ENCODE assay signal across 25 cellular contexts in the genomic region with DNA sequence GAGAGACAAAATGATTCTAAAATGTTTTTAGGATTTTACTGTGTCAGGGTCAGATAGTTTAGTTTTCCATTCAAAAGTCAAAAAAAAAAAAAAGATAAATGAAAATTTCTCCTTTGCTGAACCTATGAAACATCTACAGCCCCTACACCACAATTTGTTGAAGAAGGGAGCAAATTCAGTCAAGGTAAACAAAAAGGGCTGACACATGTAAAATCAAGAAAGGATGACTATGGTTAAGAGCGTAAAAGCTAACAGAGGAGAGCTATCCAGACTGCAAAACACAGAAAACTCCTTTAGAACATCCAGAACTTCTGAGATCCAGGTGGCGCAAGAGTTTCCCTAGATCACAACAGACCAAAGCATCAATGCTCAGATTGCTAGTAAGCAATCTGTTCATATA.
"Had no signal": no experiment of that assay in that cellular context is flagged by ENCODE, and none has a peak within 500 bp of the region (broad histone marks: within the 10 kb centered on the region; RNA-seq: fewer than 3 reads in every experiment).

No MANE protein-coding gene starts in this region.

- H3K9ac ChIP-seq: SK-N-SH had no signal

- H3K27me3 Mint-ChIP-seq: activated CD8-positive, alpha-beta T cell treated with anti-CD3 and anti-CD28 coated beads for 36 hours; activated naive CD4-positive, alpha-beta T cell treated with anti-CD3 and anti-CD28 coated beads, Interleukin-2, amount 10 ng/mL, durations not matched to agents 7 days and 5 days; activated naive CD8-positive, alpha-beta T cell treated with anti-CD3 and anti-CD28 coated beads, Interleukin-2, amount 10 ng/mL, durations not matched to agents 7 days and 5 days had no signal

- H3K4me3 Mint-ChIP-seq: activated CD8-positive, alpha-beta T cell treated with anti-CD3 and anti-CD28 coated beads for 36 hours; activated naive CD4-positive, alpha-beta T cell treated with anti-CD3 and anti-CD28 coated beads, Interleukin-2, amount 10 ng/mL, durations not matched to agents 7 days and 5 days; activated naive CD8-positive, alpha-beta T cell treated with anti-CD3 and anti-CD28 coated beads, Interleukin-2, amount 10 ng/mL, durations not matched to agents 7 days and 5 days; activated T-helper 1 cell treated with anti-CD3 and anti-CD28 coated beads, Interleukin-12 subunit alpha, Interleukin-12 subunit beta, Interleukin-2, Interleukin-4 antibody, amounts not matched to agents 30 ng/mL and 10 ng/mL and 1 ng/mL, durations not matched to agents 14 hours and 24 hours and 36 hours had no signal

- H3K27ac ChIP-seq: adrenal gland had no signal

- H3K4me1 Mint-ChIP-seq: activated naive CD4-positive, alpha-beta T cell treated with anti-CD3 and anti-CD28 coated beads, Interleukin-2, amount 10 ng/mL, durations not matched to agents 7 days and 5 days had no signal

- H3K4me2 ChIP-seq: SK-N-SH had no signal

- H3K27me3 ChIP-seq: adrenal gland had no signal

- H3K27ac Mint-ChIP-seq: activated naive CD4-positive, alpha-beta T cell treated with anti-CD3 and anti-CD28 coated beads, Interleukin-2, amount 10 ng/mL, durations not matched to agents 7 days and 5 days; activated naive CD8-positive, alpha-beta T cell treated with anti-CD3 and anti-CD28 coated beads, Interleukin-2, amount 10 ng/mL, durations not matched to agents 7 days and 5 days; activated T-helper 1 cell treated with anti-CD3 and anti-CD28 coated beads, Interleukin-12 subunit alpha, Interleukin-12 subunit beta, Interleukin-2, Interleukin-4 antibody, amounts not matched to agents 30 ng/mL and 10 ng/mL and 1 ng/mL, durations not matched to agents 14 hours and 24 hours and 36 hours had no signal

- H3K36me3 ChIP-seq: adrenal gland had no signal

- H3K4me3 ChIP-seq: adrenal gland had no signal

- H3K9me3 ChIP-seq: adrenal gland, SK-N-SH had no signal

- ATAC-seq: activated CD4-positive, CD25-positive, alpha-beta regulatory T cell treated with anti-CD3 and anti-CD28 coated beads, Interleukin-2, amount 50 U/mL, for 24 hours; activated CD8-positive, alpha-beta T cell treated with anti-CD3 and anti-CD28 coated beads for 36 hours; Panc1; Right ventricle myocardium inferior had no signal

- DNase-seq: activated CD4-positive, alpha-beta T cell treated with anti-CD3 and anti-CD28 coated beads for 4 hours; activated CD8-positive, alpha-beta memory T cell treated with anti-CD3 and anti-CD28 coated beads, Interleukin-2, amount 50 U/mL, for 4 hours; activated CD8-positive, alpha-beta T cell treated with anti-CD3 and anti-CD28 coated beads for 36 hours; activated effector memory CD4-positive, alpha-beta T cell treated with anti-CD3 and anti-CD28 coated beads, Interleukin-2, amount 50 U/mL, for 16 hours; activated naive CD4-positive, alpha-beta T cell treated with anti-CD3 and anti-CD28 coated beads, Interleukin-2, amount 10 ng/mL, durations not matched to agents 7 days and 5 days; activated naive CD8-positive, alpha-beta T cell treated with anti-CD3 and anti-CD28 coated beads, Interleukin-2, amount 10 ng/mL, durations not matched to agents 7 days and 5 days; adrenal gland; anterior cingulate cortex; MM.1S; NCI-H1105 treated with DMSO at 0.1 percent for 48 hours; NCI-H1930; NCI-H2171 treated with DMSO at 0.1 percent for 48 hours; NCI-H345; NCI-H510A; NCI-H526 treated with DMSO at 0.1 percent for 48 hours; NCI-H82; NK-92 treated with Interleukin-12 subunit alpha and Interleukin-12 subunit beta, amount 100 ng/mL, for 24 hours; OCI-M1; RPMI8226; SK-N-SH; T-helper 1 cell had no signal
